Comparison of ENCODE assay signal across 14 cellular contexts in the genomic region with DNA sequence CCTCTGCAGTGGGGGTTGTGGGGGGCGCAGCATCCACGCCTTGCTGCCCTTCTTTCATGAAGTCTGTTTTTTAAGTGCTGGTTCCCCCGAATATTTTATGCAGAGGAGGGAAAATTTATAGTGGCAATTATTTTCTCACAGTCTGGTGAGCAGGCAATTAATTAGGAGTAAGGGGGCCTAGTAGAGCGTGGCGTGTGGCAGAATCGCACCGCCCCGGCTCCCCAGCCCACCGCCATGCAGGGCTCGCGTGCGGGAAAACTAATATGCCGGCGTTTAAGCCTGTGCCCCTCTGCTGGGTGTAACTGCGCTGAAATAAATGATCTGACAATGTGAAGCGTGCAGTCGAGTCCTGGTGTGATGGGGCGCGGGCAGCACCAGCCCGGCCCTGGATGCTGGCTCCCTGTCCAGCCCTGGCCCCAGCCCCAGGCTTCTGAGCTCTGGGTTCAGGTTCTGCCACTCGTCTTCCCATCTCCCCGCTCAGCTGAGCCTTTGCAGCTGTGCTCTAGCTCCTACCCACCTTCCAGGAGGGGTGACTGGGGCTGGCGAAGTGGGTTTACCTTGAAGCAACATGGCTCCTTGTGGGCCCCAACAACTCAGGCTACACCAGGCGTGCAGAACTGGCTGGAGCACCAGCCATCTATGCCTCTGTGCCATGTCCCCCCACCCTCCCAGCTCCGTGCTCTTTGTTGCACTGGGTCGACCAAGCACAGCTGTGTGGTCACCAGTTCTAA.
"Had no signal": no experiment of that assay in that cellular context is flagged by ENCODE, and none has a peak within 500 bp of the region (broad histone marks: within the 10 kb centered on the region; RNA-seq: fewer than 3 reads in every experiment).

No MANE protein-coding gene starts in this region.

- H3K27me3 Mint-ChIP-seq: progenitor cell of endocrine pancreas; stimulated activated naive CD8-positive, alpha-beta T cell treated with anti-CD3 and anti-CD28 coated beads, Interleukin-15, Interleukin-2, amounts not matched to agents 100 ng/mL and 50 ng/mL, for 24 hours had no signal

- H3K9me3 ChIP-seq: colonic mucosa, lower lobe of right lung, neutrophil, pancreas, spleen, transverse colon had no signal

- H3K4me1 Mint-ChIP-seq: endodermal cell; stimulated activated memory B cell treated with anti-CD40 and anti-IgM and Interleukin-4, amounts not matched to agents 10 μg/mL and 1 μg/mL and 100 μg/mL, for 72 hours had no signal

- H3K27me3 ChIP-seq: colonic mucosa, hepatocyte had no signal

- H3K79me2 ChIP-seq: hepatocyte had no signal

- H3K4me2 ChIP-seq: hepatocyte had no signal

- H3K36me3 ChIP-seq: colonic mucosa, pancreas had no signal

- H2AFZ ChIP-seq: hepatocyte had no signal

- FAIRE-seq: pancreas had no signal

- H3K9me3 Mint-ChIP-seq: endodermal cell; naive thymus-derived CD4-positive, alpha-beta T cell; nephron progenitor cell; stimulated activated memory B cell treated with anti-CD40 and anti-IgM and Interleukin-4, amounts not matched to agents 10 μg/mL and 1 μg/mL and 100 μg/mL, for 72 hours; stimulated activated naive CD8-positive, alpha-beta T cell treated with anti-CD3 and anti-CD28 coated beads, Interleukin-15, Interleukin-2, amounts not matched to agents 100 ng/mL and 50 ng/mL, for 24 hours had no signal

- H3K27ac Mint-ChIP-seq: endodermal cell; naive thymus-derived CD4-positive, alpha-beta T cell; nephron progenitor cell; progenitor cell of endocrine pancreas; stimulated activated memory B cell treated with anti-CD40 and anti-IgM and Interleukin-4, amounts not matched to agents 10 μg/mL and 1 μg/mL and 100 μg/mL, for 72 hours; stimulated activated naive CD8-positive, alpha-beta T cell treated with anti-CD3 and anti-CD28 coated beads, Interleukin-15, Interleukin-2, amounts not matched to agents 100 ng/mL and 50 ng/mL, for 24 hours had no signal

- H3K4me3 ChIP-seq: colonic mucosa, hepatocyte, lower lobe of right lung, pancreas, spleen, transverse colon had no signal

- H3K4me1 ChIP-seq: colonic mucosa, foreskin keratinocyte, lower lobe of right lung, pancreas had no signal

- H3K4me3 Mint-ChIP-seq: endodermal cell; naive thymus-derived CD4-positive, alpha-beta T cell; nephron progenitor cell; stimulated activated memory B cell treated with anti-CD40 and anti-IgM and Interleukin-4, amounts not matched to agents 10 μg/mL and 1 μg/mL and 100 μg/mL, for 72 hours; stimulated activated naive CD8-positive, alpha-beta T cell treated with anti-CD3 and anti-CD28 coated beads, Interleukin-15, Interleukin-2, amounts not matched to agents 100 ng/mL and 50 ng/mL, for 24 hours had no signal

- H3K27ac ChIP-seq: colonic mucosa, foreskin keratinocyte, hepatocyte, lower lobe of right lung, neutrophil, pancreas, spleen, transverse colon had no signal
